In the genomic region with DNA sequence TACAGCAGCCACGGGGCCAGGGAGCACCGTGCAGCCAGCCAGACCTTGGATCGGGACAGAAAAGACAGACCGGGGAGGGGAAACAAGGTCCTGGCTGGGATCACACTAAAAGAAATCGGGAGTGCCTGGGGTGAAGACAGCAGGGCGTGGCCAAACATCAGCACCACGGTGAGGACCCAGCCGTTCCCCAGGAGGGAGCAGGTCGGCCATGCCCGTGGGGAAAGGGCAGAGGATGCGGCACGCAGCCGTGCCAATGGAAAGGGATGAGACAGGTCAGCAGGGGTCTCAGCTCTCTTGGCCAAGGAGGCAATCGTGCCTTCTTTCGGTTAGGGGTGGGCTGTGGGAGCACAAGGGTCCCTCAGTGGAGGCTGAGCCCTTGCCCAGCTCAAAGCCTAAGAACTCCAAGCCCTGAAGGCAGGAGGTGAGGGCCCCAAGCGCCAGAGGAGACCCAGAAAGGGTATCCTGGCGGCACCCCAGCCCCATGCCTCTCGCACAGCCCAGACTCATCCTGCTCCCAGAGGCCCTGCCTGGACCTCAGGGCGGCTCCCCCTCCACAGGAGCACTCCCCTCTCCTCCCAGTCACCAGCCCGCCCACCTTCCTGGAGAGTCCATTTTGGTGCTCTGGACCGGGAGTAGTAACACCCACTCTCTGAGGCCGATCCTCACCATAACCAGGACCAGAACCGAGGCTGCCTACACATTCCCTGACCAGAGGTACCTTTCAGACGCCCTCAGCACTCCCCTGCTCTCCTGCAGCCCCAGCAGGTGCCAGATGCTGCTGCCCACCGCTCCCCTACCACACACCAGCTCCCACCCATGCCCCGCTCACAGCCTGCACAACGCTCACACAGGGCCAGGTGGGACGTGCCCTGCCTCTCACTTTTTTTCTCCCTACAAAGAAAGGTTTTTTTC, we compare ENCODE assay signal across 1 cellular context.
TF ChIP-seq lines count a peak whose summit lies in the region.

No MANE protein-coding gene starts in this region.

TF ChIP-seq in WTC11, 78 proteins besides CTCF, POLR2A, EP300 and RAD21:
- no peak for TF ChIP-seq ZBTB21 (CRISPR knock-in tag; IDR thresholded peaks at IDR 0.05; ENCODE audit: borderline replicate concordance)
- no peak for TF ChIP-seq ESRRA (CRISPR knock-in tag; IDR thresholded peaks at IDR 0.05; ENCODE audit: borderline replicate concordance)
- TF ChIP-seq JAZF1 (CRISPR knock-in tag; IDR thresholded peaks at IDR 0.05) = no peak
- no peak for TF ChIP-seq TEAD1 (CRISPR knock-in tag; IDR thresholded peaks at IDR 0.05)
- TF ChIP-seq, protein P1, sequence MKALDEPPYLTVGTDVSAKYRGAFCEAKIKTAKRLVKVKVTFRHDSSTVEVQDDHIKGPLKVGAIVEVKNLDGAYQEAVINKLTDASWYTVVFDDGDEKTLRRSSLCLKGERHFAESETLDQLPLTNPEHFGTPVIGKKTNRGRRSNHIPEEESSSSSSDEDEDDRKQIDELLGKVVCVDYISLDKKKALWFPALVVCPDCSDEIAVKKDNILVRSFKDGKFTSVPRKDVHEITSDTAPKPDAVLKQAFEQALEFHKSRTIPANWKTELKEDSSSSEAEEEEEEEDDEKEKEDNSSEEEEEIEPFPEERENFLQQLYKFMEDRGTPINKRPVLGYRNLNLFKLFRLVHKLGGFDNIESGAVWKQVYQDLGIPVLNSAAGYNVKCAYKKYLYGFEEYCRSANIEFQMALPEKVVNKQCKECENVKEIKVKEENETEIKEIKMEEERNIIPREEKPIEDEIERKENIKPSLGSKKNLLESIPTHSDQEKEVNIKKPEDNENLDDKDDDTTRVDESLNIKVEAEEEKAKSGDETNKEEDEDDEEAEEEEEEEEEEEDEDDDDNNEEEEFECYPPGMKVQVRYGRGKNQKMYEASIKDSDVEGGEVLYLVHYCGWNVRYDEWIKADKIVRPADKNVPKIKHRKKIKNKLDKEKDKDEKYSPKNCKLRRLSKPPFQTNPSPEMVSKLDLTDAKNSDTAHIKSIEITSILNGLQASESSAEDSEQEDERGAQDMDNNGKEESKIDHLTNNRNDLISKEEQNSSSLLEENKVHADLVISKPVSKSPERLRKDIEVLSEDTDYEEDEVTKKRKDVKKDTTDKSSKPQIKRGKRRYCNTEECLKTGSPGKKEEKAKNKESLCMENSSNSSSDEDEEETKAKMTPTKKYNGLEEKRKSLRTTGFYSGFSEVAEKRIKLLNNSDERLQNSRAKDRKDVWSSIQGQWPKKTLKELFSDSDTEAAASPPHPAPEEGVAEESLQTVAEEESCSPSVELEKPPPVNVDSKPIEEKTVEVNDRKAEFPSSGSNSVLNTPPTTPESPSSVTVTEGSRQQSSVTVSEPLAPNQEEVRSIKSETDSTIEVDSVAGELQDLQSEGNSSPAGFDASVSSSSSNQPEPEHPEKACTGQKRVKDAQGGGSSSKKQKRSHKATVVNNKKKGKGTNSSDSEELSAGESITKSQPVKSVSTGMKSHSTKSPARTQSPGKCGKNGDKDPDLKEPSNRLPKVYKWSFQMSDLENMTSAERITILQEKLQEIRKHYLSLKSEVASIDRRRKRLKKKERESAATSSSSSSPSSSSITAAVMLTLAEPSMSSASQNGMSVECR (CRISPR knock-in tag; IDR thresholded peaks at IDR 0.05; ENCODE audit: borderline replicate concordance) = no peak
- TF ChIP-seq GABPB1 (CRISPR knock-in tag; IDR thresholded peaks at IDR 0.05) = no peak
- TF ChIP-seq, protein P2, sequence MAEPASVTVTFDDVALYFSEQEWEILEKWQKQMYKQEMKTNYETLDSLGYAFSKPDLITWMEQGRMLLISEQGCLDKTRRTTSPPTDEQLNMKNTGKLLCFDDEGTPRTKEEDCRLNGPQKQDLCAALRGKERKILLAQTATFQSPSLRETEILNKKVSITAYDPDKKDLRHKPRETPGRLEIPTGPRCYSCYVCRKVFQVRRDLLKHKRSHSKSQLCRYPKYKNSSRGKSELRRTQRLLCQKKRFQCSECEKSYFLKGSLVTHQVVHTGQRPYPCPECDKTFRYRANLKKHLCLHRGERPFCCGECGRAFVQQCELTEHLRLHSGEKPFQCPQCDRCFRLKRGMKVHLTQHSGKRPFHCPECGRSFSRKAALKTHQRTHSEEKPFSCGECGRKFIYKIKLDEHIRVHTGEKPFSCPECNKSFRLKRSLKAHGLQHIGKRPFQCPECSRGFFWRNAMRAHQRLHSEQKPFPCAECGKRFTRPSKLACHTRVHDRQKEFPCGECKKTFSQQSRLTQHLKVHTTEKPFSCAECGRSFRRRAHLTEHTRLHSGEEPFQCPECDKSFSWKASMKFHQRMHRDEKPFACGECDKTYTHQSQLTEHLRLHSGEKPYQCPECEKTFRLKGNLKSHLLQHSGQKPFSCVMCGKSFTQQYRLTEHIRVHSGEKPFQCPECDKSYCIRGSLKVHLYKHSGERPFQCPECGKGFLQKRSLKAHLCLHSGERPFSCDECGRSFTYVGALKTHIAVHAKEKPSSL (CRISPR knock-in tag; conservative IDR thresholded peaks at IDR 0.05) = no peak
- no peak for TF ChIP-seq HMGA2 (CRISPR knock-in tag; IDR thresholded peaks at IDR 0.05)
- no peak for TF ChIP-seq ETV6 (CRISPR knock-in tag; IDR thresholded peaks at IDR 0.05)
- TF ChIP-seq PRRX2 (CRISPR knock-in tag; IDR thresholded peaks at IDR 0.05) = no peak
- TF ChIP-seq ELF4 (CRISPR knock-in tag; IDR thresholded peaks at IDR 0.05; ENCODE audit: low read depth) = no peak
- no peak for TF ChIP-seq ZNF317 (CRISPR knock-in tag; IDR thresholded peaks at IDR 0.05; ENCODE audit: borderline replicate concordance, low read depth)
- TF ChIP-seq SP1 (CRISPR knock-in tag; conservative IDR thresholded peaks at IDR 0.05) = no peak
